Comparison of ENCODE assay signal across 13 cellular contexts in genomic region chr11:66419825-66420224, GRCh38. TPM values are rescaled to one million over a fixed set of nuclear protein-coding genes. Genes with fewer than 3 reads are reported as not detected.
A peak's percentile ranks its signal among the peaks of the same experiment; 100 is the strongest.
DNase-seq lines count a peak whose midpoint lies in the region; ATAC-seq and TF ChIP-seq lines count a peak whose summit lies in the region.
"Had no signal": no experiment of that assay in that cellular context is flagged by ENCODE, and none has a peak within 500 bp of the region (broad histone marks: within the 10 kb centered on the region; RNA-seq: fewer than 3 reads in every experiment).

No MANE protein-coding gene starts in this region.

- H2BK15ac ChIP-seq in H9 (ENCODE audit: low read depth, low read length), result no peak overlapping the region

- H3K36me3 ChIP-seq in breast epithelium, result no peaks in the 10 kb centered on the region
- H3K36me3 ChIP-seq: suprapubic skin had no signal

- no CpG with 5 or more reads among the region's 30 CpGs for WGBS in H9 (ENCODE audit: extremely low coverage, insufficient read length, low lambda C conversion rate)

- no peak overlapping the region for H2BK5ac ChIP-seq in H9 (ENCODE audit: insufficient read length, low read length)

- H3K9me3 ChIP-seq in H9 (ENCODE audit: control insufficient read depth, low read depth, low read length) (no peaks in the 10 kb centered on the region), iPS-18c (ENCODE audit: control insufficient read depth, insufficient read depth, low read length) (no peaks in the 10 kb centered on the region), breast epithelium (no peaks in the 10 kb centered on the region)
- H3K9me3 ChIP-seq: suprapubic skin had no signal

- intact Hi-C loops in breast epithelium (cut with DNase I; ENCODE audit: low total_unique reads), result no loop called here

- H3K4ac ChIP-seq in H9 (ENCODE audit: low read depth, low read length), result no peak overlapping the region

- H3K18ac ChIP-seq in H9 (ENCODE audit: insufficient read length, low read depth, low read length), result peak overlapping the region; percentile 55

- H2BK120ac ChIP-seq in H9 (ENCODE audit: low read depth, low read length, poor library complexity, severe bottlenecking), result no peak overlapping the region

- peak overlapping the region; percentile 45 for H3K4me3 ChIP-seq in iPS-18c (ENCODE audit: insufficient read depth, low read depth, low read length)
- H3K4me3 ChIP-seq in breast epithelium, result no peak overlapping the region
- H3K4me3 ChIP-seq: SK-N-MC, suprapubic skin had no signal

- no peak overlapping the region for H4K8ac ChIP-seq in H9 (replicated peaks; ENCODE audit: insufficient read length, low read depth, low read length)

- H3K4me1 ChIP-seq in H9 (ENCODE audit: insufficient read depth, low read length) (peaks cover 10% of the 10 kb centered on the region), breast epithelium (no peaks in the 10 kb centered on the region)

- TF ChIP-seq CTCF in H9 (conservative IDR thresholded peaks at IDR 0.05) (no peak), breast epithelium (IDR thresholded peaks at IDR 0.05) (no peak)

- peaks cover 49 to 50% of the 10 kb centered on the region in 2 experiments for H3K4me1 Mint-ChIP-seq in H9

- no peak overlapping the region for H3K23ac ChIP-seq in H9 (ENCODE audit: insufficient read length, low read depth, low read length)

- H3K27ac Mint-ChIP-seq in H9, result no peak overlapping the region
- H3K27ac Mint-ChIP-seq: activated naive CD8-positive, alpha-beta T cell treated with anti-CD3 and anti-CD28 coated beads, Interleukin-2, amount 10 ng/mL, durations not matched to agents 7 days and 5 days; CD4-positive, alpha-beta T cell had no signal

- no peaks in the 10 kb centered on the region for H4K20me1 ChIP-seq in H9 (ENCODE audit: control insufficient read depth, insufficient read depth, insufficient read length)

- ATAC-seq in HG02885 (IDR thresholded peaks at IDR 0.05; ENCODE audit: poor library complexity, unreplicated experiment), result no peak

- H3K4me3 Mint-ChIP-seq in H9, result peak overlapping the region; percentile 60 to 79
- H3K4me3 Mint-ChIP-seq: activated naive CD8-positive, alpha-beta T cell treated with anti-CD3 and anti-CD28 coated beads, Interleukin-2, amount 10 ng/mL, durations not matched to agents 7 days and 5 days; CD4-positive, alpha-beta T cell had no signal

- H3K27ac ChIP-seq in H9 (ENCODE audit: insufficient read length, low read depth, low read length), result no peak overlapping the region
- no peak overlapping the region for H3K27ac ChIP-seq in breast epithelium
- H3K27ac ChIP-seq: SK-N-MC, suprapubic skin had no signal

- H4K5ac ChIP-seq in H9 (ENCODE audit: insufficient read length, low read depth, low read length), result no peak overlapping the region

- peak; percentile 59 for DNase-seq in DMS53 (lab: John Stamatoyannopoulos, UW)
- DNase-seq in DMS53 treated with DMSO at 0.1 percent for 48 hours (lab: John Stamatoyannopoulos, UW; ENCODE audit: unreplicated experiment), result no peak
- DNase-seq in H9, result peak; percentile 76
- DNase-seq in NCI-H82 (lab: John Stamatoyannopoulos, UW), result peak; percentile 70
- DNase-seq in inferior parietal cortex (ENCODE audit: extremely low spot score), result no peak
- DNase-seq in breast epithelium (ENCODE audit: low spot score in 2 of 2), result no peak
- DNase-seq: 8988T; activated naive CD8-positive, alpha-beta T cell treated with anti-CD3 and anti-CD28 coated beads, Interleukin-2, amount 10 ng/mL, durations not matched to agents 7 days and 5 days; CD4-positive, alpha-beta T cell had no signal

- H3K9ac ChIP-seq in H9 (ENCODE audit: extremely low read depth, insufficient read length, low read length), result no peak overlapping the region

- no peak overlapping the region for H2AK5ac ChIP-seq in H9 (ENCODE audit: insufficient read length, low read length)

- peaks cover 36% of the 10 kb centered on the region for H3K27me3 Mint-ChIP-seq in H9 (ENCODE audit: low read depth)

- H3K23me2 ChIP-seq in H9 (ENCODE audit: insufficient read length, low read depth, low read length, poor library complexity, severe bottlenecking), result peaks cover 18% of the 10 kb centered on the region

- H4K91ac ChIP-seq in H9 (ENCODE audit: insufficient read length, low read depth, low read length), result no peak overlapping the region

- no peak overlapping the region for H3T11ph ChIP-seq in H9 (ENCODE audit: low read length)

- no peak overlapping the region for H2BK20ac ChIP-seq in H9 (ENCODE audit: low read depth, low read length, poor library complexity, severe bottlenecking)

- H3K27me3 ChIP-seq in H9 (ENCODE audit: insufficient read depth, low read length) (peaks cover 19% of the 10 kb centered on the region; the same call in 1 of the 2 replicates), breast epithelium (peaks cover 7 to 19% of the 10 kb centered on the region in 2 donors)

- no peak overlapping the region for H2BK12ac ChIP-seq in H9 (ENCODE audit: insufficient read length, low read depth, low read length)

- peak overlapping the region; percentile 86 for H3K4me2 ChIP-seq in H9 (ENCODE audit: insufficient read depth, insufficient read length, low read length)

- TF ChIP-seq POLR2A in breast epithelium (IDR thresholded peaks at IDR 0.05), result no peak

- no peaks in the 10 kb centered on the region for H3K79me2 ChIP-seq in H9 (ENCODE audit: insufficient read depth, low read length)

- no peaks in the 10 kb centered on the region; a peak in 1 of 5 replicates for H3K9me3 Mint-ChIP-seq in H9
- H3K9me3 Mint-ChIP-seq: activated naive CD8-positive, alpha-beta T cell treated with anti-CD3 and anti-CD28 coated beads, Interleukin-2, amount 10 ng/mL, durations not matched to agents 7 days and 5 days had no signal

- H3K79me1 ChIP-seq in H9 (ENCODE audit: insufficient read depth, low read depth, low read length, poor library complexity, severe bottlenecking), result no peaks in the 10 kb centered on the region

- H3K36me3 Mint-ChIP-seq in H9 (ENCODE audit: insufficient read depth in 1 of 3, low read depth in 3 of 3), result peaks cover 4 to 7% (median 6%) of the 10 kb centered on the region in 3 experiments; a peak in 5 of 7 replicates
- H3K36me3 Mint-ChIP-seq: activated naive CD8-positive, alpha-beta T cell treated with anti-CD3 and anti-CD28 coated beads, Interleukin-2, amount 10 ng/mL, durations not matched to agents 7 days and 5 days had no signal

- no peak overlapping the region for H2AFZ ChIP-seq in H9 (ENCODE audit: low read length)

- no peak overlapping the region for H3K56ac ChIP-seq in H9 (ENCODE audit: insufficient read length, low read depth, low read length)

- H3K14ac ChIP-seq in H9 (ENCODE audit: insufficient read depth, low read length), result no peak overlapping the region

RNA-seq across cellular contexts. Expression of gene NPAS4, which starts 1.0 kb away (rescaled TPM):
- total RNA-seq in H9 (2021) (1.6 and 1.8 TPM in 2 replicates), breast epithelium (not detected)
- total RNA-seq: CD4-positive, alpha-beta T cell; suprapubic skin had no signal

RNA-seq across cellular contexts. Expression of gene MRPL11, which starts 18.8 kb away (rescaled TPM):
- total RNA-seq in H9 (2021) (105 and 106 TPM in 2 replicates), breast epithelium (10 to 100 TPM; 33.1 to 42.3 (median 36.8) TPM)

RNA-seq across cellular contexts. Expression of gene PELI3, which starts 46.9 kb away (rescaled TPM):
- total RNA-seq in H9 (2021), result 9.3 and 10.3 TPM in 2 replicates
- 10 to 100 TPM; 16.0 to 20.0 (median 18.6) TPM for total RNA-seq in breast epithelium

RNA-seq across cellular contexts. Expression of gene SLC29A2, which starts 48.3 kb away (rescaled TPM):
- total RNA-seq in H9 (2021), result 29.7 and 29.8 TPM in 2 replicates
- 1 to 10 TPM; 4.9 to 7.5 (median 6.4) TPM for total RNA-seq in breast epithelium

Comparison
In these comparisons a context has a peak if more than half of its experiments do, and no peak if none do; other contexts are left out.
1. DNase-seq: peak in DMS53 (single experiment), H9 (single experiment) and NCI-H82 (single experiment); none in DMS53 treated with DMSO at 0.1 percent for 48 hours (single experiment), inferior parietal cortex (single experiment) and breast epithelium (0 of 2).